Comparison of ENCODE assay signal across 25 cellular contexts in genomic region chr2:103159018-103159417, GRCh38.
DNase-seq lines count a peak whose midpoint lies in the region; ATAC-seq, FAIRE-seq and TF ChIP-seq lines count a peak whose summit lies in the region.
"Had no signal": no experiment of that assay in that cellular context is flagged by ENCODE, and none has a peak within 500 bp of the region (broad histone marks: within the 10 kb centered on the region; RNA-seq: fewer than 3 reads in every experiment).

No MANE protein-coding gene starts in this region.

- no peak overlapping the region for H3K9ac ChIP-seq in HepG2 (ENCODE audit: insufficient read depth, low read depth, low read length)
- no peak overlapping the region for H3K9ac ChIP-seq in GM12878 (ENCODE audit: control insufficient read depth, insufficient read depth, low read length)

- H3K4me2 ChIP-seq in HepG2 (ENCODE audit: low read depth, low read length) (no peak overlapping the region), GM12878 (ENCODE audit: control insufficient read depth, insufficient read depth) (no peak overlapping the region)

- no peak overlapping the region for H3K4me3 ChIP-seq in HepG2 (replicated peaks in 1 of 3; ENCODE audit: insufficient read depth in 1 of 3, low read depth in 2 of 3, low read length in 3 of 3)
- H3K4me3 ChIP-seq in right lobe of liver: no peak overlapping the region
- H3K4me3 ChIP-seq in GM12878: no peak overlapping the region
- H3K4me3 ChIP-seq: testis had no signal

- H3K27me3 ChIP-seq in HepG2 (ENCODE audit: control insufficient read depth in 1 of 2, insufficient read depth in 2 of 2, low read length in 2 of 2) (no peaks in the 10 kb centered on the region), right lobe of liver (no peaks in the 10 kb centered on the region), GM12878 (replicated peaks in 1 of 2; ENCODE audit: control insufficient read depth in 2 of 2, insufficient read depth in 2 of 2, low read length in 1 of 2) (no peaks in the 10 kb centered on the region)
- H3K27me3 ChIP-seq: testis had no signal

- CTCF ChIA-PET in HepG2 (lab: Yijun Ruan, JAX; ENCODE audit: low intra/inter-chr PET ratio, low total read pairs): no interaction called here
- CTCF ChIA-PET in GM12878 (lab: Yijun Ruan, JAX): interaction anchor here (0.6 to 1.4 kb wide), 4 partner anchors 9 to 317 kb away, joined by 3 read pairs; no protein-coding TSS in a partner anchor

- FAIRE-seq in HepG2 (lab: Jason Lieb, UNC) (no peak), GM12878 (lab: Jason Lieb, UNC) (no peak)
- FAIRE-seq: endothelial cell of umbilical vein, small intestine had no signal

- no peaks in the 10 kb centered on the region for H3K4me1 ChIP-seq in HepG2 (ENCODE audit: insufficient read depth, low read length)
- H3K4me1 ChIP-seq in right lobe of liver: no peaks in the 10 kb centered on the region
- H3K4me1 ChIP-seq in GM12878 (ENCODE audit: control insufficient read depth, insufficient read depth, low read length): no peaks in the 10 kb centered on the region
- H3K4me1 ChIP-seq: testis had no signal

- H3K79me2 ChIP-seq in HepG2 (ENCODE audit: insufficient read depth, low read length) (no peaks in the 10 kb centered on the region), GM12878 (ENCODE audit: control insufficient read depth, insufficient read depth, low read length) (no peaks in the 10 kb centered on the region)

- ATAC-seq in HepG2 (peak; percentile 50; the same call in 2 of the 3 replicates), right lobe of liver (no peak), GM12878 (peak; percentile 39; the same call in 1 of the 3 replicates), HG03571 (IDR thresholded peaks at IDR 0.05; ENCODE audit: unreplicated experiment) (no peak)
- ATAC-seq in stimulated activated naive CD8-positive, alpha-beta T cell treated with anti-CD3 and anti-CD28 coated beads, Interleukin-15, Interleukin-2, amounts not matched to agents 100 U/mL and 50 U/mL, for 24 hours: no peak
- ATAC-seq: activated CD8-positive, alpha-beta memory T cell treated with anti-CD3 and anti-CD28 coated beads, Interleukin-2, amount 10 ng/mL, durations not matched to agents 7 days and 5 days; left colon; stimulated activated memory B cell treated with anti-CD40 and anti-IgM and Interleukin-4, amounts not matched to agents 10 μg/mL and 1 μg/mL and 100 μg/mL, for 72 hours had no signal

- TF ChIP-seq POLR2A in HepG2 (IDR thresholded peaks at IDR 0.05; ENCODE audit: insufficient read depth in 1 of 2, low read depth in 2 of 2, low read length in 2 of 2) (no peak), right lobe of liver (IDR thresholded peaks at IDR 0.05) (no peak), GM12878 (IDR thresholded peaks at IDR 0.05; ENCODE audit: low read depth, low read length) (no peak)

- SMC1A ChIA-PET in GM12878 (lab: Charles Lee; ENCODE audit: uncharacterized antibody, unreplicated experiment): interaction anchor here (0.6 to 3.0 kb wide), 2 partner anchors 319 to 1691 kb away, joined by 4 to 14 read pairs; no protein-coding TSS in a partner anchor

- H3K27ac ChIP-seq in HepG2 (ENCODE audit: extremely low read length, insufficient read depth, low read length) (no peak overlapping the region), right lobe of liver (no peak overlapping the region), GM12878 (ENCODE audit: control insufficient read depth, insufficient read depth) (no peak overlapping the region)
- H3K27ac ChIP-seq: testis had no signal

- no peak for DNase-seq in HepG2 (ENCODE audit: low spot score)
- no peak for DNase-seq in right lobe of liver
- DNase-seq in NCI-H446 treated with DMSO at 0.1 percent for 48 hours (lab: John Stamatoyannopoulos, UW): peak; percentile 29
- no peak for DNase-seq in GM12878 (ENCODE audit: low read depth, low spot score)
- DNase-seq in stimulated activated naive CD8-positive, alpha-beta T cell treated with anti-CD3 and anti-CD28 coated beads, Interleukin-15, Interleukin-2, amounts not matched to agents 100 U/mL and 50 U/mL, for 24 hours: no peak
- no peak for DNase-seq in 8988T
- DNase-seq in glomerular visceral epithelial cell (ENCODE audit: extremely low spot score): no peak
- DNase-seq: activated CD4-positive, alpha-beta T cell treated with anti-CD3 and anti-CD28 coated beads, Interleukin-2, amount 10 ng/mL, durations not matched to agents 24 days and 14 days; activated CD8-positive, alpha-beta memory T cell treated with anti-CD3 and anti-CD28 coated beads, Interleukin-2, amount 10 ng/mL, durations not matched to agents 7 days and 5 days; activated naive CD4-positive, alpha-beta T cell treated with anti-CD3 and anti-CD28 coated beads, Interleukin-2, amount 50 U/mL, for 16 hours; CD4-positive, CD25-positive, alpha-beta regulatory T cell; dermis blood vessel endothelial cell; DMS79; head of caudate nucleus; left colon; mesenchymal stem cell; NCI-H1436 treated with DMSO at 0.1 percent for 48 hours; NCI-H226; nucleus accumbens; small intestine; stimulated activated CD4-positive, alpha-beta T cell treated with anti-CD3 and anti-CD28 coated beads, Interleukin-2, amount 100 ng/mL, for 24 hours; testis had no signal

- H2AFZ ChIP-seq in HepG2 (ENCODE audit: low read length) (no peak overlapping the region), GM12878 (ENCODE audit: control insufficient read depth, low read depth, low read length) (no peak overlapping the region)

- TF ChIP-seq RAD21 in HepG2 (CRISPR knock-in tag; IDR thresholded peaks at IDR 0.05): no peak
- peak; percentile 40 for TF ChIP-seq RAD21 in GM12878 (IDR thresholded peaks at IDR 0.05; ENCODE audit: insufficient read depth, low read depth, low read length)

- intact Hi-C loops in HepG2 (cut with micrococcal nuclease; ENCODE audit: unreplicated experiment) (no loop called here), right lobe of liver (cut with DNase I) (no loop called here), GM12878 (cut with micrococcal nuclease; ENCODE audit: unreplicated experiment) (loop anchor here (5.0 kb wide), 1 partner anchor 182 kb away; no protein-coding TSS in a partner anchor)

- H3K9me3 ChIP-seq in HepG2 (ENCODE audit: low read length) (no peaks in the 10 kb centered on the region), right lobe of liver (no peaks in the 10 kb centered on the region), GM12878 (replicated peaks; ENCODE audit: control insufficient read depth, insufficient read depth, low read length) (no peaks in the 10 kb centered on the region)
- H3K9me3 ChIP-seq: testis had no signal

- RAD21 ChIA-PET in GM12878 (lab: Charles Lee; ENCODE audit: unreplicated experiment): no interaction called here

- TF ChIP-seq EP300 in HepG2 (IDR thresholded peaks at IDR 0.05; ENCODE audit: low read depth in 2 of 2, low read length in 2 of 2): no peak
- TF ChIP-seq EP300 in HepG2 (CRISPR knock-in tag; IDR thresholded peaks at IDR 0.05; ENCODE audit: borderline replicate concordance): no peak
- TF ChIP-seq EP300 in GM12878 (IDR thresholded peaks at IDR 0.05; ENCODE audit: borderline replicate concordance in 1 of 2, control insufficient read depth in 1 of 2, low read depth in 2 of 2, low read length in 2 of 2): no peak

- in situ Hi-C loops in HepG2 (cut with HindIII; ENCODE audit: extremely low pct_ligation_motif_present, low pct_unique_long_range_greater_than_20kb): loop anchor here (25.0 kb wide), 1 partner anchor 1778 kb away; no protein-coding TSS in a partner anchor
- in situ Hi-C loops in GM12878 (cut with MboI): loop anchor here (25.0 kb wide), 1 partner anchor 1253 kb away; no protein-coding TSS in a partner anchor

- BruUV-seq in HepG2 (replicated peaks; lab: Mats Ljungman, UMichigan) (no TSS peak), GM12878 (replicated peaks; lab: Mats Ljungman, UMichigan) (no TSS peak)

- TF ChIP-seq CTCF in HepG2 (CRISPR knock-in tag; IDR thresholded peaks at IDR 0.05) (peak; percentile 19; the same call in 1 of the 2 replicates), right lobe of liver (IDR thresholded peaks at IDR 0.05) (no peak), GM12878 (IDR thresholded peaks at IDR 0.05 in 2 of 3, conservative IDR thresholded peaks at IDR 0.05 in 1 of 3; ENCODE audit: control insufficient read depth in 2 of 3, extremely low read depth in 1 of 3, insufficient read depth in 1 of 3, low read depth in 3 of 3, low read length in 3 of 3) (no peak)

- H3K36me3 ChIP-seq in HepG2 (replicated peaks in 1 of 2; ENCODE audit: control insufficient read depth in 1 of 2, insufficient read depth in 2 of 2, low read length in 2 of 2) (no peaks in the 10 kb centered on the region), right lobe of liver (no peaks in the 10 kb centered on the region), GM12878 (ENCODE audit: control insufficient read depth in 2 of 2, insufficient read depth in 2 of 2, low read length in 1 of 2) (no peaks in the 10 kb centered on the region)

- POLR2A ChIA-PET in HepG2 (lab: Yijun Ruan, JAX): no interaction called here
- POLR2A ChIA-PET in GM12878 (lab: Charles Lee): no interaction called here

- 2% methylated on average over 3 of the region's 3 CpGs for WGBS in HepG2 (ENCODE audit: low lambda C conversion rate)
- WGBS in right lobe of liver (ENCODE audit: insufficient coverage, low coverage, low lambda C conversion rate, missing lambda C conversion rate): 38% methylated on average over 1 of the region's 3 CpGs
- 29% methylated on average over 3 of the region's 3 CpGs for WGBS in GM12878 (ENCODE audit: insufficient coverage, insufficient replicate concordance, low lambda C conversion rate, missing lambda C conversion rate)

- H4K20me1 ChIP-seq in HepG2 (ENCODE audit: insufficient read depth, low read length) (no peaks in the 10 kb centered on the region), GM12878 (ENCODE audit: control insufficient read depth, insufficient read depth) (no peaks in the 10 kb centered on the region)

TF ChIP-seq in HepG2, 621 proteins besides CTCF, POLR2A, EP300 and RAD21 (continues in another document):
- TF ChIP-seq AKAP8 (CRISPR knock-in tag; IDR thresholded peaks at IDR 0.05) (no peak), YY1 (IDR thresholded peaks at IDR 0.05; ENCODE audit: insufficient read depth, insufficient replicate concordance, low read depth, low read length) (no peak), MLX (CRISPR knock-in tag; IDR thresholded peaks at IDR 0.05) (no peak)

TF ChIP-seq in GM12878, 131 proteins besides CTCF, POLR2A, EP300 and RAD21 (continues in another document):
- TF ChIP-seq CREB1 (IDR thresholded peaks at IDR 0.05; ENCODE audit: low read depth): no peak
- TF ChIP-seq DPF2 (IDR thresholded peaks at IDR 0.05): no peak
- no peak for TF ChIP-seq BACH1 (IDR thresholded peaks at IDR 0.05; ENCODE audit: borderline replicate concordance)
- no peak for TF ChIP-seq CBFB (IDR thresholded peaks at IDR 0.05; ENCODE audit: low read depth)

Comparison
In these comparisons a context has a peak if more than half of its experiments do, and no peak if none do; other contexts are left out.
1. ATAC-seq: peak in HepG2 (single experiment) and GM12878 (single experiment); none in right lobe of liver (0 of 4), stimulated activated naive CD8-positive, alpha-beta T cell treated with anti-CD3 and anti-CD28 coated beads, Interleukin-15, Interleukin-2, amounts not matched to agents 100 U/mL and 50 U/mL, for 24 hours (single experiment) and HG03571 (single experiment).
2. Of the 75 proteins assayed by ChIP-seq in both HepG2 and GM12878: peak only in HepG2: CTCF; only in GM12878: RAD21; in both: none; in neither: 73.